Comparison of ENCODE assay signal across 24 cellular contexts in the genomic region with DNA sequence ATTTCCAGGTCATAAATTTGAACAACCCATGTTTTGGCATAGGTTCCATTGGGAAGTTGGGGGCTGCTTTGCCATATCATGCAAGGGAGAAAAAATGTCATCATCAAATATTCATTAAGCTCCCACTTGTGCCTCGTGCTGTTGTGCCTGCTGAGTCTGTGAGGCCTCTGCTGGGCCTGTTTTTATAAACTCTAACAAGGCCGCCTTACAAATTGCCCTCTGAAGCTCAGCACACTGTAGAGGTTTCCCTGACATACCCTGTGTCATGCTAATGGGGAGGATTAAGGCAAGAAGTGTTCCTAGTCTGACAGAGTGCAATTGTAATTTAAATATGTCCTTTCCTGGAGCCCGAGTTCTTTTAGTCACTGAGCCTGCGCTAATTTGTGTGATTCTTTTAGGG. TPM values are rescaled to one million over a fixed set of nuclear protein-coding genes. Genes with fewer than 3 reads are reported as not detected.
A peak's percentile ranks its signal among the peaks of the same experiment; 100 is the strongest.
DNase-seq lines count a peak whose midpoint lies in the region; ATAC-seq and TF ChIP-seq lines count a peak whose summit lies in the region.
"Had no signal": no experiment of that assay in that cellular context is flagged by ENCODE, and none has a peak within 500 bp of the region (broad histone marks: within the 10 kb centered on the region; RNA-seq: fewer than 3 reads in every experiment).

No MANE protein-coding gene starts in this region.

- H3K9me3 Mint-ChIP-seq in activated T-helper 2 cell treated with anti-CD3 and anti-CD28 coated beads, Interferon-gamma antibody, Interleukin-2, Interleukin-4, amounts not matched to agents 10 μg/mL and 5 μg/mL and 100 μg/mL, durations not matched to agents 14 hours and 24 hours and 36 hours = no peaks in the 10 kb centered on the region
- H3K9me3 Mint-ChIP-seq: activated B cell treated with CpG ODN at 0.5 μM for 24 hours; activated CD4-positive, alpha-beta memory T cell treated with anti-CD3 and anti-CD28 coated beads, Interleukin-2, amount 10 ng/mL, durations not matched to agents 7 days and 5 days; activated naive CD4-positive, alpha-beta T cell treated with anti-CD3 and anti-CD28 coated beads, Interleukin-2, amount 50 U/mL, for 24 hours; activated T-cell treated with anti-CD3 and anti-CD28 coated beads, Interleukin-2, amount 50 U/mL, for 24 hours; stimulated activated memory B cell treated with anti-CD40 and anti-IgM and Interleukin-4, amounts not matched to agents 10 μg/mL and 1 μg/mL and 100 μg/mL, for 72 hours; T-helper 1 cell treated with Interleukin-12 subunit alpha and Interleukin-12 subunit beta and Interleukin-4 antibody, amounts not matched to agents 30 μg/mL and 1 μg/mL, for 36 hours had no signal

- H3K27ac ChIP-seq in HUES6 (ENCODE audit: low read depth, low read length) (peak overlapping the region; percentile 15; the same call in 1 of the 2 replicates), dorsolateral prefrontal cortex (peak overlapping the region in 38 of 59 donors; percentile 1 to 78 (median 43)), layer of hippocampus (ENCODE audit: low read depth, low read length) (peak overlapping the region; percentile 3)
- H3K27ac ChIP-seq: brain microvascular endothelial cell, coronary artery, thyroid gland had no signal

- H3K27ac Mint-ChIP-seq in activated T-helper 2 cell treated with anti-CD3 and anti-CD28 coated beads, Interferon-gamma antibody, Interleukin-2, Interleukin-4, amounts not matched to agents 10 μg/mL and 5 μg/mL and 100 μg/mL, durations not matched to agents 14 hours and 24 hours and 36 hours = no peak overlapping the region
- H3K27ac Mint-ChIP-seq: activated B cell treated with CpG ODN at 0.5 μM for 24 hours; activated CD4-positive, alpha-beta memory T cell treated with anti-CD3 and anti-CD28 coated beads, Interleukin-2, amount 10 ng/mL, durations not matched to agents 7 days and 5 days; activated naive CD4-positive, alpha-beta T cell treated with anti-CD3 and anti-CD28 coated beads, Interleukin-2, amount 50 U/mL, for 24 hours; activated T-cell treated with anti-CD3 and anti-CD28 coated beads, Interleukin-2, amount 50 U/mL, for 24 hours; CD4-positive, alpha-beta memory T cell; stimulated activated memory B cell treated with anti-CD40 and anti-IgM and Interleukin-4, amounts not matched to agents 10 μg/mL and 1 μg/mL and 100 μg/mL, for 72 hours; T-helper 1 cell treated with Interleukin-12 subunit alpha and Interleukin-12 subunit beta and Interleukin-4 antibody, amounts not matched to agents 30 μg/mL and 1 μg/mL, for 36 hours had no signal

- peaks cover 19% of the 10 kb centered on the region for H3K27me3 Mint-ChIP-seq in activated T-helper 2 cell treated with anti-CD3 and anti-CD28 coated beads, Interferon-gamma antibody, Interleukin-2, Interleukin-4, amounts not matched to agents 10 μg/mL and 5 μg/mL and 100 μg/mL, durations not matched to agents 14 hours and 24 hours and 36 hours (ENCODE audit: low read depth)

- ATAC-seq in HG03108 (IDR thresholded peaks at IDR 0.05; ENCODE audit: unreplicated experiment) = no peak
- ATAC-seq: left ventricle myocardium superior; PC-3; stimulated activated memory B cell treated with anti-CD40 and anti-IgM and Interleukin-4, amounts not matched to agents 10 μg/mL and 1 μg/mL and 100 μg/mL, for 72 hours had no signal

- H3K4me1 ChIP-seq in HUES6 (ENCODE audit: control insufficient read depth, insufficient read depth, low read length) = peaks cover 22% of the 10 kb centered on the region
- H3K4me1 ChIP-seq: thyroid gland had no signal

- H3K4me1 Mint-ChIP-seq in activated T-helper 2 cell treated with anti-CD3 and anti-CD28 coated beads, Interferon-gamma antibody, Interleukin-2, Interleukin-4, amounts not matched to agents 10 μg/mL and 5 μg/mL and 100 μg/mL, durations not matched to agents 14 hours and 24 hours and 36 hours (ENCODE audit: low read depth) = no peaks in the 10 kb centered on the region
- H3K4me1 Mint-ChIP-seq: activated B cell treated with CpG ODN at 0.5 μM for 24 hours; activated CD4-positive, alpha-beta memory T cell treated with anti-CD3 and anti-CD28 coated beads, Interleukin-2, amount 10 ng/mL, durations not matched to agents 7 days and 5 days; activated naive CD4-positive, alpha-beta T cell treated with anti-CD3 and anti-CD28 coated beads, Interleukin-2, amount 50 U/mL, for 24 hours; CD4-positive, alpha-beta memory T cell; stimulated activated memory B cell treated with anti-CD40 and anti-IgM and Interleukin-4, amounts not matched to agents 10 μg/mL and 1 μg/mL and 100 μg/mL, for 72 hours had no signal

- no peak for TF ChIP-seq CTCF in dorsolateral prefrontal cortex (IDR thresholded peaks at IDR 0.05 in 54 of 56, conservative IDR thresholded peaks at IDR 0.05 in 2 of 56; ENCODE audit: low read depth in 1 of 56, partially characterized antibody in 56 of 56)

- peak; percentile 43 for DNase-seq in D341Med (ENCODE audit: low spot score)
- no peak for DNase-seq in dorsolateral prefrontal cortex
- DNase-seq in activated T-helper 2 cell treated with anti-CD3 and anti-CD28 coated beads, Interferon-gamma antibody, Interleukin-2, Interleukin-4, amounts not matched to agents 10 μg/mL and 5 μg/mL and 100 μg/mL, durations not matched to agents 14 hours and 24 hours and 36 hours (ENCODE audit: low spot score) = no peak
- no peak for DNase-seq in NCI-H69 (lab: John Stamatoyannopoulos, UW)
- no peak for DNase-seq in stimulated activated naive CD4-positive, alpha-beta T cell treated with Interleukin-2 at 50 U/mL for 16 hours (lab: John Stamatoyannopoulos, UW)
- DNase-seq: activated B cell treated with CpG ODN at 0.5 μM for 24 hours; activated CD4-positive, alpha-beta memory T cell treated with anti-CD3 and anti-CD28 coated beads, Interleukin-2, amount 10 ng/mL, durations not matched to agents 7 days and 5 days; activated T-cell treated with anti-CD3 and anti-CD28 coated beads, Interleukin-2, amount 50 U/mL, for 24 hours; brain microvascular endothelial cell; CD4-positive, alpha-beta memory T cell; KBM-7; left ventricle myocardium superior; NCI-H2107; NCI-H526; PC-3; SIG-M5; thyroid gland had no signal

- peak overlapping the region; percentile 32 for H3K4me3 ChIP-seq in HUES6 (ENCODE audit: low read depth, low read length)
- H3K4me3 ChIP-seq in dorsolateral prefrontal cortex = no peak overlapping the region
- H3K4me3 ChIP-seq: coronary artery, thyroid gland had no signal

- H3K27me3 ChIP-seq in HUES6 (ENCODE audit: control insufficient read depth, insufficient read depth, low read length) (peaks cover 18% of the 10 kb centered on the region; the same call in 1 of the 2 replicates), dorsolateral prefrontal cortex (no peaks in the 10 kb centered on the region), layer of hippocampus (ENCODE audit: control insufficient read depth, insufficient read depth, low read length) (no peaks in the 10 kb centered on the region)
- H3K27me3 ChIP-seq: brain microvascular endothelial cell, thyroid gland had no signal

- no peaks in the 10 kb centered on the region for H3K36me3 ChIP-seq in HUES6 (ENCODE audit: control insufficient read depth, insufficient read depth, low read length)
- H3K36me3 ChIP-seq: brain microvascular endothelial cell, thyroid gland had no signal

- no peak overlapping the region for H3K9ac ChIP-seq in HUES6 (ENCODE audit: low read length)

- intact Hi-C loops in dorsolateral prefrontal cortex (cut with DNase I) = no loop called here
- intact Hi-C loops in activated T-helper 2 cell treated with anti-CD3 and anti-CD28 coated beads, Interferon-gamma antibody, Interleukin-2, Interleukin-4, amounts not matched to agents 10 μg/mL and 5 μg/mL and 100 μg/mL, durations not matched to agents 14 hours and 24 hours and 36 hours (cut with micrococcal nuclease) = no loop called here

- no peak overlapping the region for H3K4me3 Mint-ChIP-seq in activated T-helper 2 cell treated with anti-CD3 and anti-CD28 coated beads, Interferon-gamma antibody, Interleukin-2, Interleukin-4, amounts not matched to agents 10 μg/mL and 5 μg/mL and 100 μg/mL, durations not matched to agents 14 hours and 24 hours and 36 hours (ENCODE audit: low read depth)
- H3K4me3 Mint-ChIP-seq: activated B cell treated with CpG ODN at 0.5 μM for 24 hours; activated CD4-positive, alpha-beta memory T cell treated with anti-CD3 and anti-CD28 coated beads, Interleukin-2, amount 10 ng/mL, durations not matched to agents 7 days and 5 days; activated naive CD4-positive, alpha-beta T cell treated with anti-CD3 and anti-CD28 coated beads, Interleukin-2, amount 50 U/mL, for 24 hours; activated T-cell treated with anti-CD3 and anti-CD28 coated beads, Interleukin-2, amount 50 U/mL, for 24 hours; CD4-positive, alpha-beta memory T cell; stimulated activated memory B cell treated with anti-CD40 and anti-IgM and Interleukin-4, amounts not matched to agents 10 μg/mL and 1 μg/mL and 100 μg/mL, for 72 hours; T-helper 1 cell treated with Interleukin-12 subunit alpha and Interleukin-12 subunit beta and Interleukin-4 antibody, amounts not matched to agents 30 μg/mL and 1 μg/mL, for 36 hours had no signal

- H3K9me3 ChIP-seq in HUES6 (ENCODE audit: control insufficient read depth, insufficient read depth, low read depth, low read length) = no peaks in the 10 kb centered on the region
- H3K9me3 ChIP-seq: thyroid gland had no signal

- H3K36me3 Mint-ChIP-seq in activated T-helper 2 cell treated with anti-CD3 and anti-CD28 coated beads, Interferon-gamma antibody, Interleukin-2, Interleukin-4, amounts not matched to agents 10 μg/mL and 5 μg/mL and 100 μg/mL, durations not matched to agents 14 hours and 24 hours and 36 hours (ENCODE audit: low read depth) = no peaks in the 10 kb centered on the region
- H3K36me3 Mint-ChIP-seq: activated naive CD4-positive, alpha-beta T cell treated with anti-CD3 and anti-CD28 coated beads, Interleukin-2, amount 50 U/mL, for 24 hours; CD4-positive, alpha-beta memory T cell; stimulated activated memory B cell treated with anti-CD40 and anti-IgM and Interleukin-4, amounts not matched to agents 10 μg/mL and 1 μg/mL and 100 μg/mL, for 72 hours had no signal

RNA-seq across cellular contexts. Expression of a gene that starts 17.6 kb away (rescaled TPM):
- total RNA-seq in dorsolateral prefrontal cortex = 10 to 100 TPM; 15.7 to 49.5 (median 36.0) TPM
- 1.8 and 2.3 TPM in 2 replicates for total RNA-seq in activated T-helper 2 cell treated with anti-CD3 and anti-CD28 coated beads, Interferon-gamma antibody, Interleukin-2, Interleukin-4, amounts not matched to agents 10 μg/mL and 5 μg/mL and 100 μg/mL, durations not matched to agents 14 hours and 24 hours and 36 hours
- total RNA-seq: activated B cell treated with CpG ODN at 0.5 μM for 24 hours had no signal
